In the genomic region with DNA sequence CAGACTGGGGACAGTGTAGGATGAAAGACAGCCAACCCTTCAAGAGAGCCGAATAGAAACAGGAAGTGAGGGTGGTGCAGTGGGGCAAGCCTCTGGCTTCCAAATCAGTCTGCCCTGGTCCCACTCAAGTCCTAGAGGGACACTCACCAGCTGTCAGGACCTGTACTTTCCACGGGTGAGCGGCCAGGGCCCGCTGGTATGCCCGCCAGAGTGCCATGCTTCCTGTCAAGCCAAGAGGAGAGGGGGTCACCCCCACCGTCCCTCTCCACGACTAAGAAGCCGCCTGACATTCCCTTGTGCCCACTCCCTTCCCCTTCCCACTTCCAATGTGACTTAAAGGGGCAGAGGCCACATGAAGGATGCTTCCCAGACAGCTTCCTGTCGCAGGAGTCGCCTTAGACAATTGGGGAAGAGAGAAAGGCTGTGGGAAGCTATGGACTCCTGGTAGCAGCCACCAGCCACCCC, we compare ENCODE assay signal across 8 cellular contexts. TPM values are rescaled to one million over a fixed set of nuclear protein-coding genes. Genes with fewer than 3 reads are reported as not detected.
DNase-seq lines count a peak whose midpoint lies in the region; ATAC-seq and TF ChIP-seq lines count a peak whose summit lies in the region.

No MANE protein-coding gene starts in this region.

- no peaks in the 10 kb centered on the region for H3K9me3 Mint-ChIP-seq in T-helper 2 cell treated with Interferon-gamma antibody and Interleukin-4, amounts not matched to agents 5 μg/mL and 100 μg/mL, for 36 hours

- H3K4me1 Mint-ChIP-seq in T-helper 2 cell treated with Interferon-gamma antibody and Interleukin-4, amounts not matched to agents 5 μg/mL and 100 μg/mL, for 36 hours (ENCODE audit: low read depth) = peaks cover 15% of the 10 kb centered on the region

- H2AFZ ChIP-seq in fibroblast of lung (ENCODE audit: low read length) = peak overlapping the region; percentile 30

- peak overlapping the region; percentile 99 for H3K4me3 Mint-ChIP-seq in T-helper 2 cell treated with Interferon-gamma antibody and Interleukin-4, amounts not matched to agents 5 μg/mL and 100 μg/mL, for 36 hours

- peaks cover 23% of the 10 kb centered on the region for H3K36me3 Mint-ChIP-seq in T-helper 2 cell treated with Interferon-gamma antibody and Interleukin-4, amounts not matched to agents 5 μg/mL and 100 μg/mL, for 36 hours (ENCODE audit: low read depth)

- no peaks in the 10 kb centered on the region for H3K27me3 Mint-ChIP-seq in T-helper 2 cell treated with Interferon-gamma antibody and Interleukin-4, amounts not matched to agents 5 μg/mL and 100 μg/mL, for 36 hours (ENCODE audit: low read depth)

- ATAC-seq in HG02571 (IDR thresholded peaks at IDR 0.05; ENCODE audit: unreplicated experiment) (peak; percentile 19), GM18867 (IDR thresholded peaks at IDR 0.05; ENCODE audit: unreplicated experiment) (no peak)

- TF ChIP-seq CTCF in C4-2B (conservative IDR thresholded peaks at IDR 0.05) = no peak
- no peak for TF ChIP-seq CTCF in fibroblast of lung (conservative IDR thresholded peaks at IDR 0.05 in 1 of 2, IDR thresholded peaks at IDR 0.05 in 1 of 2; ENCODE audit: low read depth in 1 of 2, low read length in 2 of 2)
- TF ChIP-seq CTCF in neutrophil (IDR thresholded peaks at IDR 0.05) = no peak

- peaks cover 8% of the 10 kb centered on the region for H3K79me2 ChIP-seq in fibroblast of lung (ENCODE audit: control insufficient read depth, insufficient read depth, low read length)

- peak overlapping the region; percentile 82 for H3K9ac ChIP-seq in fibroblast of lung (ENCODE audit: insufficient read depth, low read length)

- no peak for DNase-seq in T-helper 2 cell treated with Interferon-gamma antibody and Interleukin-4, amounts not matched to agents 5 μg/mL and 100 μg/mL, for 36 hours (ENCODE audit: low spot score)
- DNase-seq in fibroblast of lung (ENCODE audit: low read depth in 2 of 2) (peak in 1 of 2 donors; percentile 17), SW 1271 (lab: John Stamatoyannopoulos, UW) (no peak), Ammon's horn (ENCODE audit: low spot score) (no peak)

- H3K4me3 ChIP-seq in fibroblast of lung (replicated peaks in 1 of 4; ENCODE audit: control extremely low read depth in 1 of 4, insufficient read depth in 1 of 4, low read depth in 3 of 4, low read length in 4 of 4) (peak overlapping the region; percentile 48 to 99 (median 84)), neutrophil (ENCODE audit: low read depth in 1 of 2, low read length in 1 of 2) (peak overlapping the region; percentile 71 to 89)

- H3K27ac ChIP-seq in C4-2B (peak overlapping the region; percentile 95), fibroblast of lung (ENCODE audit: insufficient read depth, low read length) (peak overlapping the region; percentile 93), neutrophil (peak overlapping the region; percentile 89)

- H4K20me1 ChIP-seq in fibroblast of lung (ENCODE audit: control insufficient read depth, extremely low read depth, insufficient read depth, low read length) = no peaks in the 10 kb centered on the region

- H3K36me3 ChIP-seq in fibroblast of lung (ENCODE audit: control insufficient read depth, insufficient read depth, low read length) = peaks cover 5% of the 10 kb centered on the region
- peaks cover 14% of the 10 kb centered on the region for H3K36me3 ChIP-seq in neutrophil

- H3K27ac Mint-ChIP-seq in T-helper 2 cell treated with Interferon-gamma antibody and Interleukin-4, amounts not matched to agents 5 μg/mL and 100 μg/mL, for 36 hours = peak overlapping the region; percentile 97

- no peaks in the 10 kb centered on the region for H3K9me3 ChIP-seq in fibroblast of lung (ENCODE audit: control insufficient read depth, insufficient read depth, low read depth, low read length)
- no peaks in the 10 kb centered on the region for H3K9me3 ChIP-seq in neutrophil

- H3K4me2 ChIP-seq in fibroblast of lung (ENCODE audit: extremely low read depth, insufficient read depth, low read length) = peak overlapping the region; percentile 99

- no peaks in the 10 kb centered on the region for H3K27me3 ChIP-seq in fibroblast of lung (ENCODE audit: control insufficient read depth, insufficient read depth, low read length)
- no peaks in the 10 kb centered on the region for H3K27me3 ChIP-seq in neutrophil

- peaks cover 15% of the 10 kb centered on the region for H3K4me1 ChIP-seq in fibroblast of lung (ENCODE audit: control insufficient read depth, extremely low read depth, insufficient read depth, low read length)
- H3K4me1 ChIP-seq in neutrophil (ENCODE audit: control insufficient read depth in 1 of 2, insufficient read depth in 1 of 2, low read depth in 1 of 2, low read length in 1 of 2) = peaks cover 16 to 19% of the 10 kb centered on the region in 2 experiments

RNA-seq across cellular contexts. Expression of a gene that starts 0.6 kb away (rescaled TPM):
- 65.2 and 83.2 TPM in 2 replicates for total RNA-seq in fibroblast of lung
- 272 and 289 TPM in 2 replicates for polyA plus RNA-seq in fibroblast of lung
- polyA plus RNA-seq in fibroblast of lung (2012) = 158 and 175 TPM in 2 replicates
- 125 and 313 TPM in 2 replicates for polyA minus RNA-seq in fibroblast of lung (ENCODE audit: low replicate concordance)

RNA-seq across cellular contexts. Expression of a gene that starts 14.1 kb away (rescaled TPM):
- 1.2 and 1.3 TPM in 2 replicates for total RNA-seq in fibroblast of lung
- 0.14 TPM in 1 of 2 replicates, not detected in the other for polyA plus RNA-seq in fibroblast of lung
- 0.17 and 0.40 TPM in 2 replicates for polyA plus RNA-seq in fibroblast of lung (2012)
- 3.0 TPM in 1 of 2 replicates, not detected in the other for polyA minus RNA-seq in fibroblast of lung (ENCODE audit: low replicate concordance)

RNA-seq across cellular contexts. Expression of a gene that starts 34.2 kb away (rescaled TPM):
- total RNA-seq in fibroblast of lung = 18.2 and 19.2 TPM in 2 replicates
- 30.2 and 41.8 TPM in 2 replicates for polyA plus RNA-seq in fibroblast of lung
- 25.6 and 34.9 TPM in 2 replicates for polyA plus RNA-seq in fibroblast of lung (2012)
- polyA minus RNA-seq in fibroblast of lung (ENCODE audit: low replicate concordance) = 53.0 and 56.7 TPM in 2 replicates

RNA-seq across cellular contexts. Expression of a gene that starts 40.1 kb away (rescaled TPM):
- 0.17 TPM in 1 of 2 replicates, not detected in the other for total RNA-seq in fibroblast of lung
- 0.06 TPM in 1 of 2 replicates, not detected in the other for polyA plus RNA-seq in fibroblast of lung
- polyA plus RNA-seq in fibroblast of lung (2012) = 0.10 and 0.17 TPM in 2 replicates
- not detected in 2 replicates for polyA minus RNA-seq in fibroblast of lung (ENCODE audit: low replicate concordance)

RNA-seq across cellular contexts. Expression of a gene that starts 47.1 kb away (rescaled TPM):
- total RNA-seq in fibroblast of lung = not detected in 2 replicates
- not detected in 2 replicates for polyA plus RNA-seq in fibroblast of lung
- polyA plus RNA-seq in fibroblast of lung (2012) = not detected in 2 replicates
- polyA minus RNA-seq in fibroblast of lung (ENCODE audit: low replicate concordance) = not detected in 2 replicates
